In the genomic region with DNA sequence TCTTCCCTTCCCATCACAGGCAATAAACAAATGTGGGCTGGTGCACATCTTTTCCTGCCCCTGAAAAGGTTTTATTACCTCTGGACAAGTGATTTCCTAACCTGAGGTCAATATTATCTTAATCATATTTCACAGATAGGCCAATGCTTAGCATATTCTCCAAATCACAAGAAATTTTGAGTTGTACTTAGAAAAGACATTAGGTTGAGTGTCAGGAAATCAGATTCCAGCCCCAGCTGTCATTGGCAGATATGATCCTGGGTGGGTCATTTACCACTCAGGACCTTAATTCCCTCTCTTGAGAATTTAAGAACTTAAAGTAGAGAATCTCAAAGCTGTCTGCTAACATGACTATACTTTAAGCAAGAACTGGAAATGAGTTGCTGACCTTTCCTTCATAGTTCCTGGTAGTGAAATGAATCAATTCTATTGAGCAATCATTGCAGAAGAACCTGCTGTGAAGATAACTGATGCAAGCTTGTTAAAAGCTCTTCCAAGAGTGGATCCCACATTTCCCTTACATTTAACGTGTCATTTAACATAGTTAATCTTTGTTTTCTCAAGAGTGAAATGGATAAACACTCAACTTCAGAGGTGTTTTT, we compare ENCODE assay signal across 13 cellular contexts. TPM values are rescaled to one million over a fixed set of nuclear protein-coding genes. Genes with fewer than 3 reads are reported as not detected.
DNase-seq lines count a peak whose midpoint lies in the region; ATAC-seq and TF ChIP-seq lines count a peak whose summit lies in the region.
"Had no signal": no experiment of that assay in that cellular context is flagged by ENCODE, and none has a peak within 500 bp of the region (broad histone marks: within the 10 kb centered on the region; RNA-seq: fewer than 3 reads in every experiment).

No MANE protein-coding gene starts in this region.

- no peaks in the 10 kb centered on the region for H3K9me3 ChIP-seq in PC-3 (ENCODE audit: low read length)

- peaks cover 20 to 26% of the 10 kb centered on the region in 2 donors for H3K4me1 Mint-ChIP-seq in natural killer cell treated with Interleukin-12 subunit alpha and Interleukin-12 subunit beta and Interleukin-15 and Interleukin-18, amount 100 ng/mL, for 72 hours (ENCODE audit: low read depth in 2 of 2)
- no peaks in the 10 kb centered on the region for H3K4me1 Mint-ChIP-seq in natural killer cell
- H3K4me1 Mint-ChIP-seq: neural crest cell had no signal

- no TSS peak for BruUV-seq in PC-3 (replicated peaks; lab: Mats Ljungman, UMichigan)

- H3K4me2 ChIP-seq in PC-3 (ENCODE audit: low read length) = no peak overlapping the region

- H3K4me3 ChIP-seq in PC-3 (ENCODE audit: low read length) (no peak overlapping the region), fibroblast of pulmonary artery (replicated peaks; ENCODE audit: low read depth, low read length) (no peak overlapping the region)

- no peaks in the 10 kb centered on the region for H3K9me3 Mint-ChIP-seq in natural killer cell treated with Interleukin-12 subunit alpha and Interleukin-12 subunit beta and Interleukin-15 and Interleukin-18, amount 100 ng/mL, for 72 hours
- no peaks in the 10 kb centered on the region for H3K9me3 Mint-ChIP-seq in natural killer cell
- H3K9me3 Mint-ChIP-seq: CD4-positive, alpha-beta T cell; neural crest cell had no signal

- POLR2A ChIA-PET in PC-3 (lab: Charles Lee; ENCODE audit: unreplicated experiment) = no interaction called here

- no peaks in the 10 kb centered on the region for H3K79me2 ChIP-seq in PC-3 (ENCODE audit: low read length)

- no peak for DNase-seq in natural killer cell treated with Interleukin-12 subunit alpha and Interleukin-12 subunit beta and Interleukin-15 and Interleukin-18, amount 100 ng/mL, for 72 hours (ENCODE audit: low spot score)
- no peak for DNase-seq in natural killer cell
- peak; percentile 27 for DNase-seq in PC-3
- DNase-seq in fibroblast of pulmonary artery (ENCODE audit: low read depth) = peak; percentile 38
- no peak for DNase-seq in COLO668 (lab: John Stamatoyannopoulos, UW; ENCODE audit: unreplicated experiment)
- no peak for DNase-seq in stimulated activated CD4-positive, alpha-beta T cell treated with anti-CD3 and anti-CD28 coated beads, Interleukin-4, amount 100 ng/mL, for 24 hours
- DNase-seq: amniotic stem cell; CD4-positive, alpha-beta T cell; Right ventricle myocardium superior; stimulated activated naive CD4-positive, alpha-beta T cell treated with Interleukin-2 at 50 U/mL for 16 hours had no signal

- no peak overlapping the region for H2AFZ ChIP-seq in PC-3 (ENCODE audit: low read length)

- H3K27me3 Mint-ChIP-seq in natural killer cell treated with Interleukin-12 subunit alpha and Interleukin-12 subunit beta and Interleukin-15 and Interleukin-18, amount 100 ng/mL, for 72 hours = peaks cover 7 to 12% of the 10 kb centered on the region in 2 donors
- H3K27me3 Mint-ChIP-seq in natural killer cell (ENCODE audit: low read depth in 2 of 2) = peaks cover 15 to 23% of the 10 kb centered on the region in 2 donors
- H3K27me3 Mint-ChIP-seq: CD4-positive, alpha-beta T cell had no signal

- H3K36me3 Mint-ChIP-seq in natural killer cell treated with Interleukin-12 subunit alpha and Interleukin-12 subunit beta and Interleukin-15 and Interleukin-18, amount 100 ng/mL, for 72 hours = peaks cover 5% of the 10 kb centered on the region
- no peaks in the 10 kb centered on the region for H3K36me3 Mint-ChIP-seq in natural killer cell

- intact Hi-C loops in natural killer cell (cut with micrococcal nuclease) (loop anchor here (5.0 kb wide), 1 partner anchor 85 kb away; a partner anchor contains a TSS), PC-3 (cut with micrococcal nuclease) (no loop called here)

- peak overlapping the region; percentile 44 for H3K4me3 Mint-ChIP-seq in natural killer cell treated with Interleukin-12 subunit alpha and Interleukin-12 subunit beta and Interleukin-15 and Interleukin-18, amount 100 ng/mL, for 72 hours
- H3K4me3 Mint-ChIP-seq in natural killer cell = no peak overlapping the region
- H3K4me3 Mint-ChIP-seq: CD4-positive, alpha-beta T cell; neural crest cell had no signal

- H3F3A ChIP-seq in PC-3 (ENCODE audit: low read length, unreplicated experiment) = no peaks in the 10 kb centered on the region

- no peaks in the 10 kb centered on the region for H3K36me3 ChIP-seq in PC-3 (ENCODE audit: low read depth, low read length)

- TF ChIP-seq CTCF in natural killer cell (IDR thresholded peaks at IDR 0.05) (no peak), PC-3 (conservative IDR thresholded peaks at IDR 0.05; ENCODE audit: low read depth, low read length) (no peak), fibroblast of pulmonary artery (IDR thresholded peaks at IDR 0.05; ENCODE audit: low read length, missing control alignments) (no peak)

- no peak overlapping the region for H3K9ac ChIP-seq in PC-3 (ENCODE audit: low read length)

- no peak overlapping the region for H3K27ac ChIP-seq in PC-3 (ENCODE audit: low read length)

- no peaks in the 10 kb centered on the region for H4K20me1 ChIP-seq in PC-3 (ENCODE audit: low read length)

- CTCF ChIA-PET in PC-3 (lab: Charles Lee) = interaction anchor here (0.5 kb wide), 1 partner anchor 56 kb away, joined by 3 read pairs; no protein-coding TSS in a partner anchor

- H3K4me1 ChIP-seq in PC-3 (ENCODE audit: insufficient read depth, low read length) = no peaks in the 10 kb centered on the region

- H3K27me3 ChIP-seq in PC-3 (ENCODE audit: low read length) = peaks cover 25% of the 10 kb centered on the region

- no peaks in the 10 kb centered on the region for H3K9me2 ChIP-seq in PC-3 (replicated peaks; ENCODE audit: low read length)

- ATAC-seq in natural killer cell treated with Interleukin-12 subunit alpha and Interleukin-12 subunit beta and Interleukin-15 and Interleukin-18, amount 100 ng/mL, for 72 hours = peak; percentile 64 to 69
- ATAC-seq in natural killer cell = no peak
- ATAC-seq in PC-3 = no peak
- ATAC-seq in HG03432 (IDR thresholded peaks at IDR 0.05; ENCODE audit: unreplicated experiment) = no peak
- ATAC-seq in HG03439 (IDR thresholded peaks at IDR 0.05; ENCODE audit: unreplicated experiment) = no peak

- H3K27ac Mint-ChIP-seq in natural killer cell treated with Interleukin-12 subunit alpha and Interleukin-12 subunit beta and Interleukin-15 and Interleukin-18, amount 100 ng/mL, for 72 hours = peak overlapping the region; percentile 9 to 84
- no peak overlapping the region for H3K27ac Mint-ChIP-seq in natural killer cell
- H3K27ac Mint-ChIP-seq: CD4-positive, alpha-beta T cell had no signal

RNA-seq across cellular contexts. Expression of a gene that starts 46.4 kb away (rescaled TPM):
- total RNA-seq in natural killer cell treated with Interleukin-12 subunit alpha and Interleukin-12 subunit beta and Interleukin-15 and Interleukin-18, amount 100 ng/mL, for 72 hours = not detected
- total RNA-seq in natural killer cell (under 1 TPM; 0.19 to 0.48 (median 0.29) TPM), PC-3 (2014; rRNA removed) (not detected in 2 replicates)
- total RNA-seq: neural crest cell, Right ventricle myocardium superior had no signal

Comparison
In these comparisons a context has a peak if more than half of its experiments do, and no peak if none do; other contexts are left out.
1. ATAC-seq: peak in natural killer cell treated with Interleukin-12 subunit alpha and Interleukin-12 subunit beta and Interleukin-15 and Interleukin-18, amount 100 ng/mL, for 72 hours (2 of 2); none in natural killer cell (0 of 3), PC-3 (single experiment), HG03432 (single experiment) and HG03439 (single experiment).
2. H3K27ac Mint-ChIP-seq: peak in natural killer cell treated with Interleukin-12 subunit alpha and Interleukin-12 subunit beta and Interleukin-15 and Interleukin-18, amount 100 ng/mL, for 72 hours (2 of 2); none in natural killer cell (0 of 2).
3. DNase-seq: peak in PC-3 (single experiment) and fibroblast of pulmonary artery (single experiment); none in natural killer cell treated with Interleukin-12 subunit alpha and Interleukin-12 subunit beta and Interleukin-15 and Interleukin-18, amount 100 ng/mL, for 72 hours (single experiment), natural killer cell (single experiment), COLO668 (single experiment) and stimulated activated CD4-positive, alpha-beta T cell treated with anti-CD3 and anti-CD28 coated beads, Interleukin-4, amount 100 ng/mL, for 24 hours (single experiment).